7 cellular contexts compared by ENCODE assay signal in genomic region chr6:52305948-52306767, GRCh38. TPM values are rescaled to one million over a fixed set of nuclear protein-coding genes. Genes with fewer than 3 reads are reported as not detected.
DNase-seq lines count a peak whose midpoint lies in the region; ATAC-seq and TF ChIP-seq lines count a peak whose summit lies in the region.

No MANE protein-coding gene starts in this region.

- H3K9me3 ChIP-seq in muscle layer of duodenum (ENCODE audit: control insufficient read depth in 1 of 2, low read length in 2 of 2) = no peaks in the 10 kb centered on the region
- H3K9me3 ChIP-seq in PC-3 (ENCODE audit: low read length) = no peaks in the 10 kb centered on the region

- peaks cover 12 to 16% of the 10 kb centered on the region in 2 donors for H3K4me1 ChIP-seq in muscle layer of duodenum (ENCODE audit: control insufficient read depth in 1 of 2, insufficient read depth in 2 of 2, low read length in 2 of 2)
- no peaks in the 10 kb centered on the region for H3K4me1 ChIP-seq in PC-3 (ENCODE audit: insufficient read depth, low read length)

- BruUV-seq in PC-3 (replicated peaks; lab: Mats Ljungman, UMichigan) = no TSS peak

- no peak overlapping the region for H3K4me2 ChIP-seq in PC-3 (ENCODE audit: low read length)

- DNase-seq in SIG-M5 treated with dmso at 0.1 percent for 504 hours (lab: John Stamatoyannopoulos, UW; ENCODE audit: unreplicated experiment) (peak; percentile 92), iPS-NIHi7 (ENCODE audit: extremely low spot score) (no peak), UCSD-AML1 (lab: John Stamatoyannopoulos, UW; ENCODE audit: unreplicated experiment) (no peak), PC-3 (no peak)

- H3K4me3 ChIP-seq in muscle layer of duodenum (ENCODE audit: low read depth in 1 of 2, low read length in 2 of 2) (peak overlapping the region in 1 of 2 donors; percentile 14), PC-3 (ENCODE audit: low read length) (no peak overlapping the region)

- H3K27ac ChIP-seq in muscle layer of duodenum (ENCODE audit: low read length) (peak overlapping the region; percentile 76), PC-3 (ENCODE audit: low read length) (no peak overlapping the region)

- no peaks in the 10 kb centered on the region for H3K79me2 ChIP-seq in PC-3 (ENCODE audit: low read length)

- TF ChIP-seq CTCF in PC-3 (conservative IDR thresholded peaks at IDR 0.05; ENCODE audit: low read depth, low read length) = no peak

- H3K27me3 ChIP-seq in muscle layer of duodenum (ENCODE audit: low read depth, low read length) = no peaks in the 10 kb centered on the region
- H3K27me3 ChIP-seq in PC-3 (ENCODE audit: low read length) = no peaks in the 10 kb centered on the region

- peak; percentile 56 for ATAC-seq in GM19023 (IDR thresholded peaks at IDR 0.05; ENCODE audit: unreplicated experiment)
- peak; percentile 73 for ATAC-seq in HG02852 (IDR thresholded peaks at IDR 0.05; ENCODE audit: unreplicated experiment)
- no peak for ATAC-seq in PC-3

- no peaks in the 10 kb centered on the region for H4K20me1 ChIP-seq in PC-3 (ENCODE audit: low read length)

- H2AFZ ChIP-seq in PC-3 (ENCODE audit: low read length) = no peak overlapping the region

- H3F3A ChIP-seq in PC-3 (ENCODE audit: low read length, unreplicated experiment) = no peaks in the 10 kb centered on the region

- CTCF ChIA-PET in PC-3 (lab: Charles Lee) = no interaction called here

- H3K9me2 ChIP-seq in PC-3 (replicated peaks; ENCODE audit: low read length) = no peaks in the 10 kb centered on the region

- H3K36me3 ChIP-seq in muscle layer of duodenum (ENCODE audit: control insufficient read depth in 1 of 2, insufficient read depth in 2 of 2, low read length in 2 of 2) = no peaks in the 10 kb centered on the region
- H3K36me3 ChIP-seq in PC-3 (ENCODE audit: low read depth, low read length) = no peaks in the 10 kb centered on the region

- no peak overlapping the region for H3K9ac ChIP-seq in PC-3 (ENCODE audit: low read length)

- POLR2A ChIA-PET in PC-3 (lab: Charles Lee; ENCODE audit: unreplicated experiment) = no interaction called here

- intact Hi-C loops in PC-3 (cut with micrococcal nuclease) = no loop called here

RNA-seq across cellular contexts. Expression of gene MCM3, which starts 21.6 kb away (rescaled TPM):
- total RNA-seq in PC-3 (2014; rRNA removed) = 201 and 203 TPM in 2 replicates

RNA-seq across cellular contexts. Expression of gene PAQR8, which starts 55.8 kb away (rescaled TPM):
- 0.44 and 0.46 TPM in 2 replicates for total RNA-seq in PC-3 (2014; rRNA removed)
